In genomic region chr1:198903203-198903602, GRCh38 we compare ENCODE assay signal across 11 cellular contexts.
DNase-seq lines count a peak whose midpoint lies in the region; ATAC-seq and TF ChIP-seq lines count a peak whose summit lies in the region.
"Had no signal": no experiment of that assay in that cellular context is flagged by ENCODE, and none has a peak within 500 bp of the region (broad histone marks: within the 10 kb centered on the region; RNA-seq: fewer than 3 reads in every experiment).

No MANE protein-coding gene starts in this region.

- H3K4me3 Mint-ChIP-seq in GM23338 = no peak overlapping the region; the same call in 2 of the 3 replicates
- no peak overlapping the region for H3K4me3 Mint-ChIP-seq in endodermal cell
- peak overlapping the region in 1 of 3 experiments; percentile 36 for H3K4me3 Mint-ChIP-seq in nephron
- H3K4me3 Mint-ChIP-seq: activated T-helper 1 cell treated with anti-CD3 and anti-CD28 coated beads, Interleukin-12 subunit alpha, Interleukin-12 subunit beta, Interleukin-2, Interleukin-4 antibody, amounts not matched to agents 30 ng/mL and 10 ng/mL and 1 ng/mL, durations not matched to agents 14 hours and 24 hours and 36 hours had no signal

- H3K4me1 Mint-ChIP-seq in GM23338 = peaks cover 14% of the 10 kb centered on the region
- peaks cover 6% of the 10 kb centered on the region for H3K4me1 Mint-ChIP-seq in endodermal cell
- H3K4me1 Mint-ChIP-seq in nephron = peaks cover 43% of the 10 kb centered on the region

- H3K27ac Mint-ChIP-seq in GM23338 (peak overlapping the region; percentile 94), endodermal cell (no peak overlapping the region), nephron (peak overlapping the region; percentile 81 to 92 (median 87))

- TF ChIP-seq CTCF in GM23338 (conservative IDR thresholded peaks at IDR 0.05; ENCODE audit: low read depth in 2 of 2) = no peak
- TF ChIP-seq CTCF in endodermal cell (conservative IDR thresholded peaks at IDR 0.05) = no peak
- TF ChIP-seq CTCF in nephron (IDR thresholded peaks at IDR 0.05; ENCODE audit: unreplicated experiment in 3 of 3) = no peak

- no peak overlapping the region for H3K27ac ChIP-seq in GM23338 (ENCODE audit: low read depth)
- H3K27ac ChIP-seq in endodermal cell (ENCODE audit: low read depth, low read length) = peak overlapping the region; percentile 97
- H3K27ac ChIP-seq: uterus had no signal

- H3K36me3 ChIP-seq in GM23338 (ENCODE audit: insufficient read depth) (no peaks in the 10 kb centered on the region), endodermal cell (ENCODE audit: control insufficient read depth, insufficient read depth, low read length) (no peaks in the 10 kb centered on the region)
- H3K36me3 ChIP-seq: uterus had no signal

- H3K36me3 Mint-ChIP-seq in GM23338 (ENCODE audit: low read depth) (no peaks in the 10 kb centered on the region), endodermal cell (ENCODE audit: low read depth) (no peaks in the 10 kb centered on the region), nephron (ENCODE audit: low read depth) (peaks cover 28% of the 10 kb centered on the region)

- H3K4me1 ChIP-seq in GM23338 (ENCODE audit: insufficient read depth) (peaks cover 17% of the 10 kb centered on the region), endodermal cell (ENCODE audit: control insufficient read depth, insufficient read depth, low read length) (peaks cover 2% of the 10 kb centered on the region)
- H3K4me1 ChIP-seq: uterus had no signal

- H2AFZ ChIP-seq in GM23338 = peak overlapping the region; percentile 85; the same call in 1 of the 2 replicates

- no peaks in the 10 kb centered on the region for H3F3A ChIP-seq in GM23338 (replicated peaks; ENCODE audit: low read depth)

- peak overlapping the region; percentile 58 for H3K4me2 ChIP-seq in GM23338

- ATAC-seq in GM23338 (peak; percentile 90), GM18520 (IDR thresholded peaks at IDR 0.05; ENCODE audit: unreplicated experiment) (no peak), GM19023 (IDR thresholded peaks at IDR 0.05; ENCODE audit: unreplicated experiment) (no peak)

- H3K27me3 ChIP-seq in GM23338 (ENCODE audit: insufficient read depth) = no peaks in the 10 kb centered on the region
- H3K27me3 ChIP-seq in endodermal cell (ENCODE audit: control insufficient read depth, insufficient read depth, low read length, poor library complexity, severe bottlenecking) = no peaks in the 10 kb centered on the region
- H3K27me3 ChIP-seq: uterus had no signal

- no peaks in the 10 kb centered on the region for H3K79me2 ChIP-seq in GM23338 (replicated peaks; ENCODE audit: insufficient read depth)

- H4K20me1 ChIP-seq in GM23338 (replicated peaks; ENCODE audit: insufficient read depth) = no peaks in the 10 kb centered on the region

- H3K27me3 Mint-ChIP-seq in GM23338 (ENCODE audit: insufficient read depth, low read depth, poor library complexity) = no peaks in the 10 kb centered on the region
- H3K27me3 Mint-ChIP-seq in endodermal cell (ENCODE audit: insufficient read depth) = no peaks in the 10 kb centered on the region
- no peaks in the 10 kb centered on the region for H3K27me3 Mint-ChIP-seq in nephron (ENCODE audit: low read depth)

- H3K4me3 ChIP-seq in GM23338 (no peak overlapping the region; the same call in 1 of the 2 replicates), endodermal cell (ENCODE audit: low read length) (no peak overlapping the region)
- H3K4me3 ChIP-seq: uterus had no signal

- H3K9me3 ChIP-seq in endodermal cell (ENCODE audit: control insufficient read depth, low read length) = no peaks in the 10 kb centered on the region
- H3K9me3 ChIP-seq: uterus had no signal

- DNase-seq in GM23338 (ENCODE audit: low spot score) = peak; percentile 62
- DNase-seq in NCI-H2227 treated with DMSO at 0.1 percent for 48 hours (lab: John Stamatoyannopoulos, UW) = peak; percentile 53
- peak; percentile 60 for DNase-seq in endodermal cell
- DNase-seq in glomerular visceral epithelial cell (ENCODE audit: extremely low spot score) = no peak
- no peak for DNase-seq in epidermal melanocyte (ENCODE audit: insufficient read length, low spot score)
- DNase-seq: NCI-H1048, uterus had no signal

- H3K9ac ChIP-seq in endodermal cell (ENCODE audit: extremely low read depth, low read length, poor library complexity, severe bottlenecking) = no peak overlapping the region

- WGBS in endodermal cell (ENCODE audit: insufficient coverage in 1 of 2, insufficient read length in 1 of 2), 2 experiments = 70 to 85% methylated on average over 2 to 3 of the region's 3 CpGs

- no peaks in the 10 kb centered on the region for H3K9me2 ChIP-seq in GM23338 (ENCODE audit: insufficient read depth)

- H3K9me3 Mint-ChIP-seq in GM23338 = no peaks in the 10 kb centered on the region
- H3K9me3 Mint-ChIP-seq in endodermal cell = no peaks in the 10 kb centered on the region
- H3K9me3 Mint-ChIP-seq in nephron = no peaks in the 10 kb centered on the region
- H3K9me3 Mint-ChIP-seq: activated T-helper 1 cell treated with anti-CD3 and anti-CD28 coated beads, Interleukin-12 subunit alpha, Interleukin-12 subunit beta, Interleukin-2, Interleukin-4 antibody, amounts not matched to agents 30 ng/mL and 10 ng/mL and 1 ng/mL, durations not matched to agents 14 hours and 24 hours and 36 hours had no signal

TF ChIP-seq in GM23338, 12 proteins besides CTCF, POLR2A, EP300 and RAD21 (continues in another document):
- TF ChIP-seq NANOG (IDR thresholded peaks at IDR 0.05; ENCODE audit: borderline replicate concordance) = no peak
- TF ChIP-seq STAT1 (IDR thresholded peaks at IDR 0.05; ENCODE audit: unreplicated experiment) = no peak
- TF ChIP-seq JUNB (IDR thresholded peaks at IDR 0.05; ENCODE audit: unreplicated experiment) = no peak
- TF ChIP-seq ETS1 (IDR thresholded peaks at IDR 0.05) = no peak
- no peak for TF ChIP-seq REST (IDR thresholded peaks at IDR 0.05; ENCODE audit: unreplicated experiment)

Comparison
In these comparisons a context has a peak if more than half of its experiments do, and no peak if none do; other contexts are left out.
1. DNase-seq: peak in GM23338 (single experiment), NCI-H2227 treated with DMSO at 0.1 percent for 48 hours (single experiment) and endodermal cell (single experiment); none in glomerular visceral epithelial cell (single experiment) and epidermal melanocyte (single experiment).